15 cellular contexts compared by ENCODE assay signal in the genomic region with DNA sequence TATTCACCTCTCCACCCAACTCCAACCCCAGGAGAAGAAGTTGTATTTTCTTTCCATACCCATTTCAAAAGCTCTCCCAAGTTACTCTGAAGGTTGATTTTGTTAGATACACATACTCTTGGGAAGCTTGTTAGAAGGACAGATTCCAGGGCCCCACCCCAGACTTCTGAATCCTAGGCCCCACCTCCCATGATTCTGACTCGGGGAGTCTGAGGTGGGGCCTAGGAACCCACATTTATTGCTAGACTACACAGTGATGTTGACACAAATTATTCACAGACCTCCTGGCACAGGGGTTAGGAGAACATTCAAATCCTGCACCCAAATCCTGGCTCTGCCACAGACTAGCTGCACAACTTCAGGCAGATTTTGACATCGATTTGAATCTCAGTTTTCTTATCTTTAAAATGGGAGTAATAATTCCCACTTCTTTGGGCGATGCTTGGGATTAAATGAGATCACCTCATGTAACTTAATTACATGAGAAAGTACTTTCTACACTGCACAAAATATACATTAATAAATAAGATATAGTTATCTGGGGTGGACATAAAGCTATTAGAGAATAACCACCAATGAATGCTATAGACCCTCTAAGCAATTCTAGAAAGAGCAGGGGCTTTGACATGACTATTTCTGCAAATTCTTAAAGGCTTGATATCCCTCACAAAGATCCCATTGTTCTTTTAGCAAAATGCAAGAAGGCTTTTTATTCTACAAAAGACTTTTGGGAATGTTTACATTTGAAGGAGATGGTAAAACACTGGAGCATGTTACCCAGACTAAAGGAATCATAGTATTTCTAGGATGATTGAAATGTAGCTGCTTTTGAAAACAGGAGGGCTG. TPM values are rescaled to one million over a fixed set of nuclear protein-coding genes. Genes with fewer than 3 reads are reported as not detected.
DNase-seq lines count a peak whose midpoint lies in the region; ATAC-seq, FAIRE-seq and TF ChIP-seq lines count a peak whose summit lies in the region.
"Had no signal": no experiment of that assay in that cellular context is flagged by ENCODE, and none has a peak within 500 bp of the region (broad histone marks: within the 10 kb centered on the region; RNA-seq: fewer than 3 reads in every experiment).

No MANE protein-coding gene starts in this region.

- TF ChIP-seq CTCF in HEK293 (tag by site-specific recombination; IDR thresholded peaks at IDR 0.05) (no peak), endothelial cell (IDR thresholded peaks at IDR 0.05; ENCODE audit: unreplicated experiment) (no peak), left lung (IDR thresholded peaks at IDR 0.05) (no peak), stomach (IDR thresholded peaks at IDR 0.05) (no peak), GM13976 (IDR thresholded peaks at IDR 0.05; ENCODE audit: borderline replicate concordance, control extremely low read depth, extremely low read depth, insufficient read depth, missing control alignments) (no peak)

- no peaks in the 10 kb centered on the region for H3K36me3 ChIP-seq in HEK293 (ENCODE audit: control insufficient read depth in 2 of 2, insufficient read depth in 1 of 2, low read length in 2 of 2)
- no peaks in the 10 kb centered on the region for H3K36me3 ChIP-seq in left lung
- H3K36me3 ChIP-seq in stomach = no peaks in the 10 kb centered on the region

- no peaks in the 10 kb centered on the region for H3K27me3 ChIP-seq in left lung
- no peaks in the 10 kb centered on the region for H3K27me3 ChIP-seq in stomach

- H3K9me3 ChIP-seq in HEK293 (ENCODE audit: control insufficient read depth, insufficient read depth, low read depth, low read length) = no peaks in the 10 kb centered on the region
- no peaks in the 10 kb centered on the region for H3K9me3 ChIP-seq in left lung
- no peaks in the 10 kb centered on the region for H3K9me3 ChIP-seq in stomach

- peak overlapping the region; percentile 97 for H3K27ac Mint-ChIP-seq in endothelial cell (ENCODE audit: unreplicated experiment)
- H3K27ac Mint-ChIP-seq in activated naive CD8-positive, alpha-beta T cell treated with anti-CD3 and anti-CD28 coated beads for 36 hours = no peak overlapping the region
- no peak overlapping the region for H3K27ac Mint-ChIP-seq in activated naive CD4-positive, alpha-beta T cell treated with anti-CD3 and anti-CD28 coated beads, Interleukin-2, amount 50 U/mL, for 72 hours

- peaks cover 44% of the 10 kb centered on the region for H3K36me3 Mint-ChIP-seq in endothelial cell (ENCODE audit: low read depth, unreplicated experiment)
- H3K36me3 Mint-ChIP-seq in activated naive CD8-positive, alpha-beta T cell treated with anti-CD3 and anti-CD28 coated beads for 36 hours = peaks cover 19% of the 10 kb centered on the region
- H3K36me3 Mint-ChIP-seq in activated naive CD4-positive, alpha-beta T cell treated with anti-CD3 and anti-CD28 coated beads, Interleukin-2, amount 50 U/mL, for 72 hours = peaks cover 6 to 12% of the 10 kb centered on the region in 2 donors

- DNase-seq in endothelial cell (ENCODE audit: low spot score) = no peak
- no peak for DNase-seq in left lung
- DNase-seq in stomach = no peak
- DNase-seq in activated naive CD8-positive, alpha-beta T cell treated with anti-CD3 and anti-CD28 coated beads for 36 hours = no peak
- no peak for DNase-seq in GM13976 (ENCODE audit: low spot score)
- DNase-seq in GM19239 (ENCODE audit: insufficient read length, low spot score) = no peak
- no peak for DNase-seq in activated naive CD4-positive, alpha-beta T cell treated with anti-CD3 and anti-CD28 coated beads, Interleukin-2, amount 50 U/mL, for 72 hours (ENCODE audit: low spot score in 2 of 2)
- DNase-seq: activated CD8-positive, alpha-beta memory T cell treated with anti-CD3 and anti-CD28 coated beads for 24 hours; GDM1; Kasumi-1; NCI-H1436; NCI-H446 treated with DMSO at 0.1 percent for 48 hours; stimulated activated CD4-positive, alpha-beta T cell treated with anti-CD3 and anti-CD28 coated beads, Interleukin-15, amount 100 ng/mL, for 24 hours had no signal

- TF ChIP-seq POLR2A in stomach (IDR thresholded peaks at IDR 0.05) = no peak

- no peak for TF ChIP-seq EP300 in stomach (IDR thresholded peaks at IDR 0.05)

- peaks cover 17% of the 10 kb centered on the region for H3K27me3 Mint-ChIP-seq in endothelial cell (ENCODE audit: unreplicated experiment)
- no peaks in the 10 kb centered on the region for H3K27me3 Mint-ChIP-seq in activated naive CD8-positive, alpha-beta T cell treated with anti-CD3 and anti-CD28 coated beads for 36 hours

- no peak for FAIRE-seq in GM19239 (lab: Jason Lieb, UNC)

- in situ Hi-C loops in GM13976 (cut with MboI; ENCODE audit: low sequenced_read_pairs, unreplicated experiment) = no loop called here

- CTCF ChIA-PET in HEK293 (lab: Yijun Ruan, JAX) = interaction anchor here (1.1 kb wide), 1 partner anchor 17 kb away, joined by 3 read pairs; no protein-coding TSS in a partner anchor

- no peaks in the 10 kb centered on the region for H3K9me3 Mint-ChIP-seq in endothelial cell (ENCODE audit: unreplicated experiment)
- H3K9me3 Mint-ChIP-seq in activated naive CD8-positive, alpha-beta T cell treated with anti-CD3 and anti-CD28 coated beads for 36 hours = no peaks in the 10 kb centered on the region
- H3K9me3 Mint-ChIP-seq in activated naive CD4-positive, alpha-beta T cell treated with anti-CD3 and anti-CD28 coated beads, Interleukin-2, amount 50 U/mL, for 72 hours = peaks cover 0 to 4% of the 10 kb centered on the region in 2 donors

- POLR2A ChIA-PET in HEK293 (lab: Yijun Ruan, JAX) = interaction anchor here (0.6 kb wide), 1 partner anchor 88 kb away, joined by 7 read pairs; no protein-coding TSS in a partner anchor

- no peak overlapping the region for H3K4me3 ChIP-seq in HEK293 (ENCODE audit: low read depth, low read length)
- no peak overlapping the region for H3K4me3 ChIP-seq in left lung
- no peak overlapping the region for H3K4me3 ChIP-seq in stomach

- peaks cover 8% of the 10 kb centered on the region; the same call in 1 of the 2 replicates for H3K4me1 ChIP-seq in HEK293 (ENCODE audit: control insufficient read depth, insufficient read depth, low read length)
- H3K4me1 ChIP-seq in left lung = peaks cover 31 to 80% of the 10 kb centered on the region in 2 donors
- peaks cover 74 to 99% (median 92%) of the 10 kb centered on the region in 4 donors for H3K4me1 ChIP-seq in stomach

- peak; percentile 41 for ATAC-seq in left lung
- ATAC-seq in activated naive CD4-positive, alpha-beta T cell treated with anti-CD3 and anti-CD28 coated beads, Interleukin-2, amount 50 U/mL, for 72 hours = no peak

- intact Hi-C loops in left lung (cut with DNase I) = no loop called here
- intact Hi-C loops in stomach (cut with DNase I; ENCODE audit: low total_unique reads) = no loop called here

- 59 to 68% (median 60%) methylated on average over 3 of the region's 3 CpGs for WGBS in stomach, 5 donors

- H3K27ac ChIP-seq in HEK293 (ENCODE audit: extremely low read depth, low read depth, low read length) (no peak overlapping the region), left lung (peak overlapping the region in 1 of 2 donors; percentile 66), stomach (peak overlapping the region; percentile 15 to 56 (median 22))
- H3K27ac ChIP-seq: parathyroid adenoma had no signal

- H3K4me1 Mint-ChIP-seq in endothelial cell (ENCODE audit: unreplicated experiment) = peaks cover 98% of the 10 kb centered on the region
- H3K4me1 Mint-ChIP-seq in activated naive CD8-positive, alpha-beta T cell treated with anti-CD3 and anti-CD28 coated beads for 36 hours = peaks cover 49% of the 10 kb centered on the region

- H3K4me3 Mint-ChIP-seq in endothelial cell (ENCODE audit: unreplicated experiment) = peak overlapping the region; percentile 13
- H3K4me3 Mint-ChIP-seq in activated naive CD8-positive, alpha-beta T cell treated with anti-CD3 and anti-CD28 coated beads for 36 hours = no peak overlapping the region

TF ChIP-seq in HEK293, 187 proteins besides CTCF, POLR2A, EP300 and RAD21:
- 0 out of 2 replicates have a peak, but pooled peaks have one; percentile 17 for TF ChIP-seq ZNF664 (tag by site-specific recombination; IDR thresholded peaks at IDR 0.05)
- no peak for TF ChIP-seq ZNF37A (tag by site-specific recombination; IDR thresholded peaks at IDR 0.05)
- TF ChIP-seq KLF10 (tag by site-specific recombination; IDR thresholded peaks at IDR 0.05) = no peak
- TF ChIP-seq HOXA7 (CRISPR knock-in tag; IDR thresholded peaks at IDR 0.05; ENCODE audit: borderline replicate concordance) = no peak

RNA-seq across cellular contexts. Expression of a gene that starts 18.0 kb away (rescaled TPM):
- total RNA-seq in endothelial cell (ENCODE audit: unreplicated experiment) = 137 TPM
- 10 to 100 TPM; 75.9 to 86.3 TPM for total RNA-seq in left lung
- total RNA-seq in stomach = 10 to 100 TPM; 23.9 to 74.5 (median 50.0) TPM
- polyA plus RNA-seq in stomach = 10 to 100 TPM in 2 of 3 donors, 1 to 10 TPM in 1; 8.3 to 17.6 (median 15.9) TPM
- 10 to 100 TPM; 12.5 to 13.6 TPM for total RNA-seq in activated naive CD8-positive, alpha-beta T cell treated with anti-CD3 and anti-CD28 coated beads for 36 hours
- total RNA-seq in activated naive CD4-positive, alpha-beta T cell treated with anti-CD3 and anti-CD28 coated beads, Interleukin-2, amount 50 U/mL, for 72 hours = 10 to 100 TPM; 15.2 to 22.7 TPM
